Comparison of ENCODE assay signal across 30 cellular contexts in genomic region chr7:141634065-141634464, GRCh38.
"Had no signal": no experiment of that assay in that cellular context is flagged by ENCODE, and none has a peak within 500 bp of the region (broad histone marks: within the 10 kb centered on the region; RNA-seq: fewer than 3 reads in every experiment).

No MANE protein-coding gene starts in this region.

- H3K27me3 ChIP-seq: adrenal gland, body of pancreas, dorsolateral prefrontal cortex, esophagus muscularis mucosa, foreskin keratinocyte, gastrocnemius medialis had no signal

- H3K27me3 Mint-ChIP-seq: activated CD8-positive, alpha-beta T cell treated with anti-CD3 and anti-CD28 coated beads for 36 hours; activated naive CD4-positive, alpha-beta T cell treated with anti-CD3 and anti-CD28 coated beads, Interleukin-2, amount 50 U/mL, for 24 hours; activated naive CD8-positive, alpha-beta T cell treated with anti-CD3 and anti-CD28 coated beads for 36 hours; activated naive CD8-positive, alpha-beta T cell treated with anti-CD3 and anti-CD28 coated beads, Interleukin-2, amount 50 U/mL, for 24 hours; central memory CD8-positive, alpha-beta T cell; dendritic cell treated with granulocyte-macrophage colony-stimulating factor and Interleukin-4, amounts not matched to agents 40 ng/mL and 50 ng/mL, for 4 days had no signal

- H3K4me3 Mint-ChIP-seq: activated CD8-positive, alpha-beta T cell treated with anti-CD3 and anti-CD28 coated beads for 36 hours; activated naive CD4-positive, alpha-beta T cell treated with anti-CD3 and anti-CD28 coated beads for 36 hours; activated naive CD4-positive, alpha-beta T cell treated with anti-CD3 and anti-CD28 coated beads, Interleukin-2, amount 50 U/mL, for 24 hours; activated naive CD8-positive, alpha-beta T cell treated with anti-CD3 and anti-CD28 coated beads for 36 hours; activated naive CD8-positive, alpha-beta T cell treated with anti-CD3 and anti-CD28 coated beads, Interleukin-2, amount 50 U/mL, for 24 hours; activated T-helper 1 cell treated with anti-CD3 and anti-CD28 coated beads, Interleukin-12 subunit alpha, Interleukin-12 subunit beta, Interleukin-2, Interleukin-4 antibody, amounts not matched to agents 30 ng/mL and 10 ng/mL and 1 ng/mL, durations not matched to agents 14 hours and 24 hours and 36 hours; central memory CD8-positive, alpha-beta T cell; dendritic cell treated with granulocyte-macrophage colony-stimulating factor and Interleukin-4, amounts not matched to agents 40 ng/mL and 50 ng/mL, for 4 days had no signal

- H3K4me3 ChIP-seq: adrenal gland, body of pancreas, coronary artery, dorsolateral prefrontal cortex, esophagus muscularis mucosa, gastrocnemius medialis had no signal

- H3K4me1 ChIP-seq: adrenal gland, body of pancreas, esophagus muscularis mucosa, foreskin keratinocyte had no signal

- H3K9me3 Mint-ChIP-seq: activated CD8-positive, alpha-beta T cell treated with anti-CD3 and anti-CD28 coated beads for 36 hours; activated naive CD4-positive, alpha-beta T cell treated with anti-CD3 and anti-CD28 coated beads for 36 hours; activated naive CD4-positive, alpha-beta T cell treated with anti-CD3 and anti-CD28 coated beads, Interleukin-2, amount 50 U/mL, for 24 hours; activated naive CD8-positive, alpha-beta T cell treated with anti-CD3 and anti-CD28 coated beads for 36 hours; activated naive CD8-positive, alpha-beta T cell treated with anti-CD3 and anti-CD28 coated beads, Interleukin-2, amount 50 U/mL, for 24 hours; activated T-helper 1 cell treated with anti-CD3 and anti-CD28 coated beads, Interleukin-12 subunit alpha, Interleukin-12 subunit beta, Interleukin-2, Interleukin-4 antibody, amounts not matched to agents 30 ng/mL and 10 ng/mL and 1 ng/mL, durations not matched to agents 14 hours and 24 hours and 36 hours; activated T-helper 2 cell treated with anti-CD3 and anti-CD28 coated beads, Interferon-gamma antibody, Interleukin-2, Interleukin-4, amounts not matched to agents 10 μg/mL and 5 μg/mL and 100 μg/mL, durations not matched to agents 14 hours and 24 hours and 36 hours; central memory CD8-positive, alpha-beta T cell; dendritic cell treated with granulocyte-macrophage colony-stimulating factor and Interleukin-4, amounts not matched to agents 40 ng/mL and 50 ng/mL, for 4 days had no signal

- H3K9me3 ChIP-seq: adrenal gland, body of pancreas, esophagus muscularis mucosa, gastrocnemius medialis had no signal

- H3K27ac ChIP-seq: adrenal gland, body of pancreas, coronary artery, dorsolateral prefrontal cortex, esophagus muscularis mucosa, foreskin keratinocyte, gastrocnemius medialis had no signal

- DNase-seq: activated CD4-positive, alpha-beta T cell treated with anti-CD3 and anti-CD28 coated beads for 48 hours; activated CD4-positive, alpha-beta T cell treated with anti-CD3 and anti-CD28 coated beads, Interleukin-2, amount 50 U/mL, for 1 hour; activated CD4-positive, alpha-beta T cell treated with anti-CD3 and anti-CD28 coated beads, Interleukin-2, amount 50 U/mL, for 48 hours; activated CD8-positive, alpha-beta memory T cell treated with anti-CD3 and anti-CD28 coated beads for 24 hours; activated CD8-positive, alpha-beta T cell treated with anti-CD3 and anti-CD28 coated beads for 36 hours; activated effector memory CD4-positive, alpha-beta T cell treated with anti-CD3 and anti-CD28 coated beads, Interleukin-2, amount 50 U/mL, for 16 hours; activated naive CD4-positive, alpha-beta T cell treated with anti-CD3 and anti-CD28 coated beads for 36 hours; activated naive CD8-positive, alpha-beta T cell treated with anti-CD3 and anti-CD28 coated beads for 36 hours; activated naive CD8-positive, alpha-beta T cell treated with anti-CD3 and anti-CD28 coated beads, Interleukin-2, amount 50 U/mL, for 24 hours; activated T-cell treated with anti-CD3 and anti-CD28 coated beads, Interleukin-2, amount 50 U/mL, for 48 hours; adrenal gland; amygdala; aorta; body of pancreas; dorsolateral prefrontal cortex; effector memory CD4-positive, alpha-beta T cell; erythroblast; foreskin keratinocyte; gastrocnemius medialis; glutamatergic neuron; T-helper 1 cell; T-helper 2 cell had no signal

- H3K27ac Mint-ChIP-seq: activated CD8-positive, alpha-beta T cell treated with anti-CD3 and anti-CD28 coated beads for 36 hours; activated naive CD4-positive, alpha-beta T cell treated with anti-CD3 and anti-CD28 coated beads for 36 hours; activated naive CD4-positive, alpha-beta T cell treated with anti-CD3 and anti-CD28 coated beads, Interleukin-2, amount 50 U/mL, for 24 hours; activated naive CD8-positive, alpha-beta T cell treated with anti-CD3 and anti-CD28 coated beads for 36 hours; activated naive CD8-positive, alpha-beta T cell treated with anti-CD3 and anti-CD28 coated beads, Interleukin-2, amount 50 U/mL, for 24 hours; activated T-helper 1 cell treated with anti-CD3 and anti-CD28 coated beads, Interleukin-12 subunit alpha, Interleukin-12 subunit beta, Interleukin-2, Interleukin-4 antibody, amounts not matched to agents 30 ng/mL and 10 ng/mL and 1 ng/mL, durations not matched to agents 14 hours and 24 hours and 36 hours; activated T-helper 2 cell treated with anti-CD3 and anti-CD28 coated beads, Interferon-gamma antibody, Interleukin-2, Interleukin-4, amounts not matched to agents 10 μg/mL and 5 μg/mL and 100 μg/mL, durations not matched to agents 14 hours and 24 hours and 36 hours; dendritic cell treated with granulocyte-macrophage colony-stimulating factor and Interleukin-4, amounts not matched to agents 40 ng/mL and 50 ng/mL, for 4 days had no signal

- H3K36me3 ChIP-seq: adrenal gland had no signal

- H3K4me1 Mint-ChIP-seq: activated naive CD4-positive, alpha-beta T cell treated with anti-CD3 and anti-CD28 coated beads, Interleukin-2, amount 50 U/mL, for 24 hours; activated naive CD8-positive, alpha-beta T cell treated with anti-CD3 and anti-CD28 coated beads for 36 hours; activated naive CD8-positive, alpha-beta T cell treated with anti-CD3 and anti-CD28 coated beads, Interleukin-2, amount 50 U/mL, for 24 hours; central memory CD8-positive, alpha-beta T cell had no signal

- ATAC-seq: activated CD4-positive, CD25-positive, alpha-beta regulatory T cell treated with anti-CD3 and anti-CD28 coated beads, Interleukin-2, amount 50 U/mL, for 24 hours; activated CD8-positive, alpha-beta T cell treated with anti-CD3 and anti-CD28 coated beads for 36 hours; activated naive CD8-positive, alpha-beta T cell treated with anti-CD3 and anti-CD28 coated beads, Interleukin-2, amount 50 U/mL, for 24 hours; body of pancreas; foreskin keratinocyte had no signal
